8 cellular contexts compared by ENCODE assay signal in the genomic region with DNA sequence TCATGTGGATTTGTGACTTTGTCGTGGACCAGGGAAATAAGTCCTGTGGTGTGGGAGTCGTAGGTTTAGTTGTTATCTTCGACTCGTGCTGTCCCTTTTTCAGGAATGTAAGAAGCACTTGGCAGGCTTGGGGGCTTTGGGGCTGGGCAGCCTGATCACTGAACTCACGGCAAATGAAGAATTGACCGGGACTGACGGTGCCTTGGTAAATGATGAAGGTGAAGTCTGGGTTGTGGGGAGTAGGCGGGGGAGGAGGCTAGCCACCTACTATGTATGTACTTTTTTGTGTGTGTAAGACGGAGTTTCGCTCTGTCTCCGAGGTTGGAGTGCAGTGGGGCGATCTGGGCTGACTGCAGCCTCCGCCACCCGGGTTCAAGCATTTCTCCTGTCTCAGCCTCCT. TPM values are rescaled to one million over a fixed set of nuclear protein-coding genes. Genes with fewer than 3 reads are reported as not detected.
DNase-seq lines count a peak whose midpoint lies in the region; ATAC-seq and TF ChIP-seq lines count a peak whose summit lies in the region.

No MANE protein-coding gene starts in this region.

- H3K9ac ChIP-seq in HUES64 (ENCODE audit: low read depth, low read length): peak overlapping the region; percentile 91

- H3K36me3 ChIP-seq in HUES64 (ENCODE audit: insufficient read depth, low read length): peaks cover 26% of the 10 kb centered on the region

- no peaks in the 10 kb centered on the region for H3K9me3 Mint-ChIP-seq in activated T-helper 17 cell treated with anti-CD3 and anti-CD28 coated beads, Interleukin-2, amount 50 U/mL, for 72 hours
- peaks cover 0 to 1% (median 0%) of the 10 kb centered on the region in 6 donors for H3K9me3 Mint-ChIP-seq in immature natural killer cell

- WGBS in HUES64: 43% methylated on average over 14 of the region's 14 CpGs

- no peaks in the 10 kb centered on the region for H3K4me1 ChIP-seq in HUES64 (ENCODE audit: insufficient read depth, low read length)

- ATAC-seq in activated T-helper 17 cell treated with anti-CD3 and anti-CD28 coated beads, Interleukin-2, amount 50 U/mL, for 72 hours (replicated peaks): no peak
- ATAC-seq in stimulated activated naive CD8-positive, alpha-beta T cell treated with anti-CD3 and anti-CD28 coated beads, Interleukin-15, Interleukin-2, amounts not matched to agents 100 U/mL and 50 U/mL, for 24 hours: no peak
- ATAC-seq in HG03565 (IDR thresholded peaks at IDR 0.05; ENCODE audit: unreplicated experiment) (no peak), omental fat pad (ENCODE audit: low FRiP score) (no peak)

- no peak overlapping the region for H3K27ac ChIP-seq in HUES64 (ENCODE audit: low read depth, low read length)

- no peaks in the 10 kb centered on the region for H3K27me3 ChIP-seq in HUES64 (ENCODE audit: insufficient read depth, low read length)

- no peak for TF ChIP-seq CTCF in omental fat pad (IDR thresholded peaks at IDR 0.05)

- DNase-seq in immature natural killer cell: no peak
- peak; percentile 9 for DNase-seq in stimulated activated naive CD8-positive, alpha-beta T cell treated with anti-CD3 and anti-CD28 coated beads, Interleukin-15, Interleukin-2, amounts not matched to agents 100 U/mL and 50 U/mL, for 24 hours
- DNase-seq in LoVo (ENCODE audit: low spot score): no peak
- no peak for DNase-seq in T1000 (lab: John Stamatoyannopoulos, UW)
- DNase-seq in omental fat pad (ENCODE audit: low spot score): no peak

- peaks cover 54% of the 10 kb centered on the region for H3K36me3 Mint-ChIP-seq in activated T-helper 17 cell treated with anti-CD3 and anti-CD28 coated beads, Interleukin-2, amount 50 U/mL, for 72 hours (ENCODE audit: low read depth)
- H3K36me3 Mint-ChIP-seq in immature natural killer cell: peaks cover 0 to 3% (median 0%) of the 10 kb centered on the region in 3 donors

- H3K4me1 Mint-ChIP-seq in activated T-helper 17 cell treated with anti-CD3 and anti-CD28 coated beads, Interleukin-2, amount 50 U/mL, for 72 hours: peaks cover 10% of the 10 kb centered on the region
- peaks cover 29 to 45% of the 10 kb centered on the region in 2 donors for H3K4me1 Mint-ChIP-seq in immature natural killer cell

- H3K27ac Mint-ChIP-seq in activated T-helper 17 cell treated with anti-CD3 and anti-CD28 coated beads, Interleukin-2, amount 50 U/mL, for 72 hours: peak overlapping the region; percentile 96
- peak overlapping the region; percentile 86 to 99 (median 98) for H3K27ac Mint-ChIP-seq in immature natural killer cell

- no peaks in the 10 kb centered on the region for H3K27me3 Mint-ChIP-seq in activated T-helper 17 cell treated with anti-CD3 and anti-CD28 coated beads, Interleukin-2, amount 50 U/mL, for 72 hours
- peaks cover 8 to 14% (median 11%) of the 10 kb centered on the region in 3 donors for H3K27me3 Mint-ChIP-seq in immature natural killer cell (ENCODE audit: low read depth in 3 of 3)

- H3K4me3 ChIP-seq in HUES64 (ENCODE audit: low read length): peak overlapping the region; percentile 99

- peak overlapping the region; percentile 99 for H3K4me3 Mint-ChIP-seq in activated T-helper 17 cell treated with anti-CD3 and anti-CD28 coated beads, Interleukin-2, amount 50 U/mL, for 72 hours
- H3K4me3 Mint-ChIP-seq in immature natural killer cell: peak overlapping the region; percentile 86 to 98 (median 96)

- no peaks in the 10 kb centered on the region for H3K9me3 ChIP-seq in HUES64 (ENCODE audit: insufficient read depth, low read depth, low read length)

RNA-seq across cellular contexts. Expression of gene TAF1, which starts 1.2 kb away (rescaled TPM):
- 13.2 TPM for polyA plus RNA-seq in HUES64 (2013, experiment 1 of 2)
- 13.5 TPM for polyA plus RNA-seq in HUES64 (2013, experiment 2 of 2)
- total RNA-seq in activated T-helper 17 cell treated with anti-CD3 and anti-CD28 coated beads, Interleukin-2, amount 50 U/mL, for 72 hours: 10 to 100 TPM; 31.9 to 37.2 TPM
- polyA plus RNA-seq in immature natural killer cell: 10 to 100 TPM in 1 of 3 donors, 1 to 10 TPM in 2; 3.0 to 10.9 (median 3.3) TPM
- total RNA-seq in omental fat pad: 10 to 100 TPM; 26.3 to 74.2 (median 38.2) TPM
